13 cellular contexts compared by ENCODE assay signal in genomic region chr16:50463581-50464324, GRCh38.
"Had no signal": no experiment of that assay in that cellular context is flagged by ENCODE, and none has a peak within 500 bp of the region (broad histone marks: within the 10 kb centered on the region; RNA-seq: fewer than 3 reads in every experiment).

No MANE protein-coding gene starts in this region.

- DNase-seq: activated CD4-positive, alpha-beta T cell treated with anti-CD3 and anti-CD28 coated beads for 1 hour; activated CD8-positive, alpha-beta T cell treated with anti-CD3 and anti-CD28 coated beads, Interleukin-2, amount 10 ng/mL, durations not matched to agents 7 days and 5 days; amygdala; dermis blood vessel endothelial cell; immature natural killer cell; left cardiac atrium; mammary epithelial cell; stimulated activated CD4-positive, alpha-beta T cell treated with anti-CD3 and anti-CD28 coated beads, Interleukin-15, amount 100 ng/mL, for 24 hours; stimulated activated CD4-positive, alpha-beta T cell treated with anti-CD3 and anti-CD28 coated beads, Interleukin-4, amount 100 ng/mL, for 24 hours; stimulated activated naive CD8-positive, alpha-beta T cell treated with anti-CD3 and anti-CD28 coated beads, Interleukin-15, amount 100 ng/mL, for 72 hours; SW 1271 had no signal

- ATAC-seq: activated CD8-positive, alpha-beta T cell treated with anti-CD3 and anti-CD28 coated beads, Interleukin-2, amount 10 ng/mL, durations not matched to agents 7 days and 5 days; activated T-helper 17 cell treated with anti-CD3 and anti-CD28 coated beads, Interleukin-2, amount 50 U/mL, for 72 hours; left cardiac atrium; natural killer cell treated with Interleukin-12 subunit alpha and Interleukin-12 subunit beta and Interleukin-15 and Interleukin-18, amount 100 ng/mL, for 72 hours; stimulated activated naive CD8-positive, alpha-beta T cell treated with anti-CD3 and anti-CD28 coated beads, Interleukin-15, amount 100 ng/mL, for 72 hours had no signal
